In genomic region chr12:98644433-98644711, GRCh38 we compare ENCODE assay signal across 2 cellular contexts.
TF ChIP-seq lines count a peak whose summit lies in the region.

No MANE protein-coding gene starts in this region.

TF ChIP-seq in Ishikawa, 13 proteins besides CTCF, POLR2A, EP300 and RAD21:
- no peak for TF ChIP-seq USF1 (IDR thresholded peaks at IDR 0.05)
- no peak for TF ChIP-seq REST (IDR thresholded peaks at IDR 0.05; ENCODE audit: low read depth)
- no peak for TF ChIP-seq YY1 (IDR thresholded peaks at IDR 0.05; ENCODE audit: low read depth)
- TF ChIP-seq FOXM1 (IDR thresholded peaks at IDR 0.05; ENCODE audit: borderline replicate concordance, low read depth) = no peak
- TF ChIP-seq MAX (IDR thresholded peaks at IDR 0.05) = no peak
- peak; percentile 36; the same call in 1 of the 2 replicates for TF ChIP-seq TAF1 (IDR thresholded peaks at IDR 0.05; ENCODE audit: low read depth)
- peak; percentile 95 for TF ChIP-seq ZBTB7A (IDR thresholded peaks at IDR 0.05; ENCODE audit: low read depth)
- no peak for TF ChIP-seq TEAD4 (IDR thresholded peaks at IDR 0.05)
- TF ChIP-seq TCF12 (IDR thresholded peaks at IDR 0.05; ENCODE audit: low read depth) = no peak
- TF ChIP-seq NFIC (IDR thresholded peaks at IDR 0.05) = no peak
- TF ChIP-seq CEBPB (IDR thresholded peaks at IDR 0.05) = no peak
- TF ChIP-seq CREB1 (IDR thresholded peaks at IDR 0.05; ENCODE audit: low read depth) = no peak

TF ChIP-seq in HepG2, 621 proteins besides CTCF, POLR2A, EP300 and RAD21 (continues in another document):
- TF ChIP-seq ZNF512 (CRISPR knock-in tag; IDR thresholded peaks at IDR 0.05) = peak; percentile 38; the same call in 1 of the 2 replicates
- 0 out of 2 replicates have a peak, but pooled peaks have one; percentile 4 for TF ChIP-seq GATA4 (IDR thresholded peaks at IDR 0.05; ENCODE audit: borderline replicate concordance, low read depth)
- no peak for TF ChIP-seq E2F2 (CRISPR knock-in tag; IDR thresholded peaks at IDR 0.05; ENCODE audit: borderline replicate concordance)
- peak; percentile 16; the same call in 1 of the 2 replicates for TF ChIP-seq HDAC2 (CRISPR knock-in tag; IDR thresholded peaks at IDR 0.05)
- TF ChIP-seq MIER3 (CRISPR knock-in tag; IDR thresholded peaks at IDR 0.05; ENCODE audit: borderline replicate concordance) = no peak; the same call in 1 of the 2 replicates
- TF ChIP-seq ZBTB49 (CRISPR knock-in tag; IDR thresholded peaks at IDR 0.05; ENCODE audit: borderline replicate concordance) = no peak
- 0 out of 2 replicates have a peak, but pooled peaks have one; percentile 24 for TF ChIP-seq NFKBIZ (CRISPR knock-in tag; IDR thresholded peaks at IDR 0.05)
- TF ChIP-seq TBX2 (CRISPR knock-in tag; IDR thresholded peaks at IDR 0.05; ENCODE audit: borderline replicate concordance) = peak; percentile 51; the same call in 1 of the 2 replicates
- TF ChIP-seq YEATS4 (CRISPR knock-in tag; IDR thresholded peaks at IDR 0.05; ENCODE audit: borderline replicate concordance) = peak; percentile 30
- no peak for TF ChIP-seq ONECUT2 (CRISPR knock-in tag; IDR thresholded peaks at IDR 0.05)
- TF ChIP-seq NR2F6 (IDR thresholded peaks at IDR 0.05) = no peak
- TF ChIP-seq NR2F6 (CRISPR knock-in tag; IDR thresholded peaks at IDR 0.05) = 0 out of 2 replicates have a peak, but pooled peaks have one; percentile 2
- TF ChIP-seq ZSCAN31 (CRISPR knock-in tag; IDR thresholded peaks at IDR 0.05; ENCODE audit: low read depth) = peak; percentile 12; the same call in 1 of the 2 replicates
- 0 out of 2 replicates have a peak, but pooled peaks have one; percentile 69 for TF ChIP-seq FOXO4 (CRISPR knock-in tag; conservative IDR thresholded peaks at IDR 0.05)
- TF ChIP-seq SUZ12 (IDR thresholded peaks at IDR 0.05; ENCODE audit: low read depth, low read length) = no peak
- 0 out of 2 replicates have a peak, but pooled peaks have one; percentile 1 for TF ChIP-seq IRF2 (CRISPR knock-in tag; IDR thresholded peaks at IDR 0.05)
- TF ChIP-seq MEIS2 (CRISPR knock-in tag; IDR thresholded peaks at IDR 0.05) = 0 out of 2 replicates have a peak, but pooled peaks have one; percentile 18
- TF ChIP-seq CREB3 (CRISPR knock-in tag; IDR thresholded peaks at IDR 0.05) = no peak
- TF ChIP-seq ZNF724P (CRISPR knock-in tag; IDR thresholded peaks at IDR 0.05; ENCODE audit: borderline replicate concordance) = 0 out of 2 replicates have a peak, but pooled peaks have one; percentile 1
- TF ChIP-seq ZNF569 (CRISPR knock-in tag; IDR thresholded peaks at IDR 0.05; ENCODE audit: borderline replicate concordance) = peak; percentile 74; the same call in 1 of the 2 replicates
- TF ChIP-seq ZNF329 (CRISPR knock-in tag; IDR thresholded peaks at IDR 0.05; ENCODE audit: low read depth) = 0 out of 2 replicates have a peak, but pooled peaks have one; percentile 62
- TF ChIP-seq PRPF4 (IDR thresholded peaks at IDR 0.05; ENCODE audit: low read depth, low read length, poor library complexity, severe bottlenecking) = no peak
- TF ChIP-seq TIGD3 (CRISPR knock-in tag; IDR thresholded peaks at IDR 0.05; ENCODE audit: borderline replicate concordance) = 0 out of 2 replicates have a peak, but pooled peaks have one; percentile 59
- TF ChIP-seq RXRB (CRISPR knock-in tag; IDR thresholded peaks at IDR 0.05; ENCODE audit: borderline replicate concordance) = 0 out of 2 replicates have a peak, but pooled peaks have one; percentile 9
- TF ChIP-seq MAX (IDR thresholded peaks at IDR 0.05) = peak; percentile 21
- no peak for TF ChIP-seq TRIM22 (IDR thresholded peaks at IDR 0.05)
- TF ChIP-seq TBL1XR1 (IDR thresholded peaks at IDR 0.05; ENCODE audit: borderline replicate concordance, low read length, partially characterized antibody) = no peak
- TF ChIP-seq HOXD1 (CRISPR knock-in tag; IDR thresholded peaks at IDR 0.05) = peak; percentile 27; the same call in 1 of the 2 replicates
- peak; percentile 20; the same call in 1 of the 2 replicates for TF ChIP-seq PATZ1 (CRISPR knock-in tag; IDR thresholded peaks at IDR 0.05)
- no peak for TF ChIP-seq ZBTB38 (CRISPR knock-in tag; IDR thresholded peaks at IDR 0.05)
- TF ChIP-seq SPEN (CRISPR knock-in tag; IDR thresholded peaks at IDR 0.05; ENCODE audit: low read depth) = peak; percentile 16; the same call in 1 of the 2 replicates
- no peak for TF ChIP-seq ARID3A (IDR thresholded peaks at IDR 0.05; ENCODE audit: low read depth, low read length)
- peak; percentile 87 for TF ChIP-seq ZFX (CRISPR knock-in tag; IDR thresholded peaks at IDR 0.05; ENCODE audit: low read depth)
- TF ChIP-seq SNAPC5 (CRISPR knock-in tag; IDR thresholded peaks at IDR 0.05; ENCODE audit: borderline replicate concordance) = no peak
- TF ChIP-seq NR1H2 (CRISPR knock-in tag; IDR thresholded peaks at IDR 0.05; ENCODE audit: borderline replicate concordance, low read depth) = 0 out of 2 replicates have a peak, but pooled peaks have one; percentile 2
- no peak for TF ChIP-seq ZNF792 (CRISPR knock-in tag; IDR thresholded peaks at IDR 0.05)
